Comparison of ENCODE assay signal across 15 cellular contexts in genomic region chr19:49125025-49125731, GRCh38. TPM values are rescaled to one million over a fixed set of nuclear protein-coding genes. Genes with fewer than 3 reads are reported as not detected.
DNase-seq lines count a peak whose midpoint lies in the region; ATAC-seq and TF ChIP-seq lines count a peak whose summit lies in the region.
"Had no signal": no experiment of that assay in that cellular context is flagged by ENCODE, and none has a peak within 500 bp of the region (broad histone marks: within the 10 kb centered on the region; RNA-seq: fewer than 3 reads in every experiment).

No MANE protein-coding gene starts in this region.

- H3K36me3 ChIP-seq in HEK293 (ENCODE audit: control insufficient read depth in 2 of 2, insufficient read depth in 1 of 2, low read length in 2 of 2) (peaks cover 0 to 5% of the 10 kb centered on the region in 2 experiments; a peak in 1 of 3 replicates), mucosa of descending colon (ENCODE audit: low read depth) (no peaks in the 10 kb centered on the region)
- H3K36me3 ChIP-seq: ovary had no signal

- H3K27me3 Mint-ChIP-seq in WTC11 (ENCODE audit: low read depth), result peaks cover 80% of the 10 kb centered on the region

- ATAC-seq in WTC11 (peak; percentile 35), mucosa of descending colon (peak; percentile 61), HG03039 (IDR thresholded peaks at IDR 0.05; ENCODE audit: unreplicated experiment) (no peak)
- ATAC-seq: activated naive CD4-positive, alpha-beta T cell treated with anti-CD3 and anti-CD28 coated beads, Interleukin-2, amount 50 U/mL, for 72 hours; foreskin keratinocyte; stimulated activated memory B cell treated with anti-CD40 and anti-IgM and Interleukin-4, amounts not matched to agents 10 μg/mL and 1 μg/mL and 100 μg/mL, for 72 hours had no signal

- peak overlapping the region; percentile 63; the same call in 1 of the 2 replicates for H3K27ac Mint-ChIP-seq in WTC11
- H3K27ac Mint-ChIP-seq: activated naive CD4-positive, alpha-beta T cell treated with anti-CD3 and anti-CD28 coated beads, Interleukin-2, amount 50 U/mL, for 72 hours; stimulated activated memory B cell treated with anti-CD40 and anti-IgM and Interleukin-4, amounts not matched to agents 10 μg/mL and 1 μg/mL and 100 μg/mL, for 72 hours had no signal

- DNase-seq in WTC11 (ENCODE audit: low spot score) (peak; percentile 77), mucosa of descending colon (peak; percentile 83 to 89 (median 89)), LoVo (ENCODE audit: low spot score) (no peak), NCI-H1105 (lab: John Stamatoyannopoulos, UW) (no peak)
- DNase-seq: foreskin keratinocyte; GF-D8; NCI-H345; ovary; stimulated activated CD4-positive, alpha-beta T cell treated with anti-CD3 and anti-CD28 coated beads, Interleukin-2, amount 100 ng/mL, for 24 hours had no signal

- H3K36me3 Mint-ChIP-seq in WTC11, result no peaks in the 10 kb centered on the region
- H3K36me3 Mint-ChIP-seq: stimulated activated memory B cell treated with anti-CD40 and anti-IgM and Interleukin-4, amounts not matched to agents 10 μg/mL and 1 μg/mL and 100 μg/mL, for 72 hours had no signal

- CTCF ChIA-PET in HEK293 (lab: Yijun Ruan, JAX) (interaction anchor here (0.7 to 0.9 kb wide), 2 partner anchors 20 to 74 kb away, joined by 3 to 4 read pairs; no protein-coding TSS in a partner anchor), WTC11 (lab: Charles Lee) (interaction anchor here (0.5 to 2.2 kb wide), 15 partner anchors 11 to 694 kb away, joined by 3 to 26 read pairs (median 5); partner anchors contain the start of genes GYS1, LIN7B and RUVBL2)

- H3K4me1 Mint-ChIP-seq in WTC11, result peaks cover 26% of the 10 kb centered on the region

- no peaks in the 10 kb centered on the region for H3K9me3 ChIP-seq in HEK293 (ENCODE audit: control insufficient read depth, insufficient read depth, low read depth, low read length)
- H3K9me3 ChIP-seq in mucosa of descending colon, result no peaks in the 10 kb centered on the region
- H3K9me3 ChIP-seq: ovary had no signal

- H3K9me3 Mint-ChIP-seq in WTC11, result no peaks in the 10 kb centered on the region

- intact Hi-C loops in mucosa of descending colon (cut with DNase I, micrococcal nuclease), result no loop called here

- POLR2A ChIA-PET in HEK293 (lab: Yijun Ruan, JAX), result interaction anchor here (0.7 to 1.6 kb wide), 2 partner anchors 10 to 808 kb away, joined by 3 to 6 read pairs; no protein-coding TSS in a partner anchor
- POLR2A ChIA-PET in WTC11 (lab: Charles Lee), result interaction anchor here (0.6 to 1.4 kb wide), 5 partner anchors 11 to 419 kb away, joined by 3 to 7 read pairs (median 4); partner anchors contain the start of gene LIN7B

- peaks cover 7% of the 10 kb centered on the region for H3K4me1 ChIP-seq in HEK293 (ENCODE audit: control insufficient read depth, insufficient read depth, low read length)
- H3K4me1 ChIP-seq in mucosa of descending colon (ENCODE audit: low read depth), result peaks cover 32% of the 10 kb centered on the region
- H3K4me1 ChIP-seq: foreskin keratinocyte had no signal

- no peak overlapping the region for H3K27ac ChIP-seq in HEK293 (ENCODE audit: extremely low read depth, low read depth, low read length)
- H3K27ac ChIP-seq: BLaER1, coronary artery, foreskin keratinocyte, ovary had no signal

- TF ChIP-seq CTCF in HEK293 (tag by site-specific recombination; IDR thresholded peaks at IDR 0.05) (no peak), WTC11 (IDR thresholded peaks at IDR 0.05) (no peak), mucosa of descending colon (IDR thresholded peaks at IDR 0.05) (no peak)

- H3K4me3 Mint-ChIP-seq in WTC11, result peak overlapping the region; percentile 66
- H3K4me3 Mint-ChIP-seq: stimulated activated memory B cell treated with anti-CD40 and anti-IgM and Interleukin-4, amounts not matched to agents 10 μg/mL and 1 μg/mL and 100 μg/mL, for 72 hours had no signal

- H3K4me3 ChIP-seq in HEK293 (ENCODE audit: low read depth, low read length), result no peak overlapping the region
- H3K4me3 ChIP-seq in mucosa of descending colon, result no peak overlapping the region
- H3K4me3 ChIP-seq: BLaER1, coronary artery, ovary had no signal

TF ChIP-seq in HEK293, 187 proteins besides CTCF, POLR2A, EP300 and RAD21:
- TF ChIP-seq SP2 (tag by site-specific recombination; IDR thresholded peaks at IDR 0.05) (peak; percentile 16; the same call in 1 of the 2 replicates), ZNF670 (tag by site-specific recombination; IDR thresholded peaks at IDR 0.05; ENCODE audit: low read depth) (no peak), ZNF214 (tag by site-specific recombination; IDR thresholded peaks at IDR 0.05; ENCODE audit: borderline replicate concordance) (no peak), PRDM1 (tag by site-specific recombination; IDR thresholded peaks at IDR 0.05) (no peak), KLF1 (tag by site-specific recombination; IDR thresholded peaks at IDR 0.05) (peak; percentile 75), ZBTB20 (tag by site-specific recombination; IDR thresholded peaks at IDR 0.05) (no peak)

TF ChIP-seq in WTC11, 78 proteins besides CTCF, POLR2A, EP300 and RAD21:
- TF ChIP-seq FOXP4 (CRISPR knock-in tag; IDR thresholded peaks at IDR 0.05) (0 out of 2 replicates have a peak, but pooled peaks have one; percentile 31), PRDM15 (CRISPR knock-in tag; IDR thresholded peaks at IDR 0.05) (peak; percentile 89), TEAD4 (CRISPR knock-in tag; IDR thresholded peaks at IDR 0.05) (no peak), SP1 (CRISPR knock-in tag; conservative IDR thresholded peaks at IDR 0.05) (peak; percentile 24; the same call in 1 of the 2 replicates)

RNA-seq across cellular contexts. Expression of gene PPFIA3, which starts 5.8 kb away (rescaled TPM):
- total RNA-seq in WTC11 (2021) (25.5 to 30.1 TPM (median 27.3 TPM) in 3 replicates), mucosa of descending colon (10 to 100 TPM; 15.1 to 21.4 (median 19.6) TPM)

RNA-seq across cellular contexts. Expression of gene C19orf73, which starts 6.2 kb away (rescaled TPM):
- 3.1 to 3.4 TPM (median 3.2 TPM) in 3 replicates for total RNA-seq in WTC11 (2021)
- total RNA-seq in mucosa of descending colon, result 1 to 10 TPM; 1.8 to 3.2 (median 2.1) TPM

RNA-seq across cellular contexts. Expression of gene LIN7B, which starts 11.0 kb away (rescaled TPM):
- total RNA-seq in WTC11 (2021), result 5.1 to 5.7 TPM (median 5.1 TPM) in 3 replicates
- total RNA-seq in mucosa of descending colon, result 10 to 100 TPM in 2 of 3 donors, 1 to 10 TPM in 1; 7.2 to 20.4 (median 11.7) TPM

RNA-seq across cellular contexts. Expression of gene HRC, which starts 30.0 kb away (rescaled TPM):
- 1.9 to 5.0 TPM (median 4.6 TPM) in 3 replicates for total RNA-seq in WTC11 (2021)
- total RNA-seq in mucosa of descending colon, result 1 to 10 TPM in 2 of 3 donors, under 1 TPM in 1; 0.73 to 1.9 (median 1.2) TPM
- total RNA-seq: activated naive CD4-positive, alpha-beta T cell treated with anti-CD3 and anti-CD28 coated beads, Interleukin-2, amount 50 U/mL, for 72 hours; foreskin keratinocyte had no signal

RNA-seq across cellular contexts. Expression of gene TRPM4, which starts 32.4 kb away (rescaled TPM):
- total RNA-seq in WTC11 (2021) (15.5 to 24.8 TPM (median 23.6 TPM) in 3 replicates), mucosa of descending colon (100 to 1,000 TPM; 182 to 398 (median 274) TPM)

Comparison
In these comparisons a context has a peak if more than half of its experiments do, and no peak if none do; other contexts are left out.
1. DNase-seq: peak in WTC11 (single experiment) and mucosa of descending colon (3 of 3); none in LoVo (single experiment) and NCI-H1105 (single experiment).